22 cellular contexts compared by ENCODE assay signal in genomic region chr10:21298686-21299085, GRCh38.
"Had no signal": no experiment of that assay in that cellular context is flagged by ENCODE, and none has a peak within 500 bp of the region (broad histone marks: within the 10 kb centered on the region; RNA-seq: fewer than 3 reads in every experiment).

No MANE protein-coding gene starts in this region.

- H3K27ac ChIP-seq: SK-N-MC, VCaP had no signal

- H3K27ac Mint-ChIP-seq: activated CD4-positive, alpha-beta memory T cell treated with anti-CD3 and anti-CD28 coated beads, Interleukin-2, amount 10 ng/mL, durations not matched to agents 7 days and 5 days; activated CD4-positive, alpha-beta T cell treated with anti-CD3 and anti-CD28 coated beads for 36 hours; activated naive CD4-positive, alpha-beta T cell treated with anti-CD3 and anti-CD28 coated beads for 36 hours; activated naive CD8-positive, alpha-beta T cell; activated T-helper 17 cell treated with anti-CD3 and anti-CD28 coated beads, Interleukin-2, amount 50 U/mL, for 72 hours; brain had no signal

- H3K36me3 Mint-ChIP-seq: activated naive CD8-positive, alpha-beta T cell; brain had no signal

- H3K4me1 Mint-ChIP-seq: activated CD4-positive, alpha-beta memory T cell treated with anti-CD3 and anti-CD28 coated beads, Interleukin-2, amount 10 ng/mL, durations not matched to agents 7 days and 5 days; activated CD4-positive, alpha-beta T cell treated with anti-CD3 and anti-CD28 coated beads for 36 hours; activated T-helper 17 cell treated with anti-CD3 and anti-CD28 coated beads, Interleukin-2, amount 50 U/mL, for 72 hours; central memory CD8-positive, alpha-beta T cell had no signal

- H3K4me3 ChIP-seq: SK-N-MC had no signal

- H3K9me3 Mint-ChIP-seq: activated CD4-positive, alpha-beta memory T cell treated with anti-CD3 and anti-CD28 coated beads, Interleukin-2, amount 10 ng/mL, durations not matched to agents 7 days and 5 days; activated naive CD4-positive, alpha-beta T cell treated with anti-CD3 and anti-CD28 coated beads for 36 hours; activated T-helper 17 cell treated with anti-CD3 and anti-CD28 coated beads, Interleukin-2, amount 50 U/mL, for 72 hours; brain; central memory CD8-positive, alpha-beta T cell had no signal

- ATAC-seq: activated CD4-positive, alpha-beta T cell treated with anti-CD3 and anti-CD28 coated beads for 36 hours; activated T-helper 17 cell treated with anti-CD3 and anti-CD28 coated beads, Interleukin-2, amount 50 U/mL, for 72 hours; Right ventricle myocardium inferior had no signal

- H3K4me3 Mint-ChIP-seq: activated CD4-positive, alpha-beta memory T cell treated with anti-CD3 and anti-CD28 coated beads, Interleukin-2, amount 10 ng/mL, durations not matched to agents 7 days and 5 days; activated CD4-positive, alpha-beta T cell treated with anti-CD3 and anti-CD28 coated beads for 36 hours; activated naive CD4-positive, alpha-beta T cell treated with anti-CD3 and anti-CD28 coated beads for 36 hours; activated naive CD8-positive, alpha-beta T cell; activated T-helper 17 cell treated with anti-CD3 and anti-CD28 coated beads, Interleukin-2, amount 50 U/mL, for 72 hours; brain; central memory CD8-positive, alpha-beta T cell had no signal

- DNase-seq: activated CD4-positive, alpha-beta memory T cell treated with anti-CD3 and anti-CD28 coated beads, Interleukin-2, amount 10 ng/mL, durations not matched to agents 7 days and 5 days; activated CD4-positive, alpha-beta T cell treated with anti-CD3 and anti-CD28 coated beads for 36 hours; activated CD4-positive, alpha-beta T cell treated with anti-CD3 and anti-CD28 coated beads, Interleukin-2, amount 50 U/mL, for 1 hour; activated gamma-delta T cell; activated naive CD4-positive, alpha-beta T cell treated with anti-CD3 and anti-CD28 coated beads for 36 hours; activated T-cell treated with anti-CD3 and anti-CD28 coated beads for 4 hours; activated T-cell treated with anti-CD3 and anti-CD28 coated beads, Interleukin-2, amount 50 U/mL, for 48 hours; amygdala; NCI-H1092 treated with DMSO at 0.1 percent for 48 hours; NCI-H1417 treated with DMSO at 0.1 percent for 48 hours; NCI-H1694; NCI-H2029; NCI-H510A treated with DMSO at 0.1 percent for 48 hours; RPMI8226; T-helper 1 cell had no signal
